1 cellular context compared by ENCODE assay signal in genomic region chr3:185276415-185276814, GRCh38.
TF ChIP-seq lines count a peak whose summit lies in the region.

No MANE protein-coding gene starts in this region.

TF ChIP-seq in HepG2, 621 proteins besides CTCF, POLR2A, EP300 and RAD21 (continued from another document):
- TF ChIP-seq CEBPZ (IDR thresholded peaks at IDR 0.05; ENCODE audit: low read length) (no peak), ZKSCAN5 (CRISPR knock-in tag; IDR thresholded peaks at IDR 0.05) (no peak), GABPB1 (CRISPR knock-in tag; IDR thresholded peaks at IDR 0.05) (no peak), ARID5B (CRISPR knock-in tag; IDR thresholded peaks at IDR 0.05) (no peak), HHEX (CRISPR knock-in tag; IDR thresholded peaks at IDR 0.05) (peak; percentile 65; the same call in 1 of the 2 replicates), FUBP1 (CRISPR knock-in tag; IDR thresholded peaks at IDR 0.05; ENCODE audit: borderline replicate concordance) (no peak), SNRNP70 (IDR thresholded peaks at IDR 0.05; ENCODE audit: low read depth, low read length) (no peak), ZNF160 (CRISPR knock-in tag; IDR thresholded peaks at IDR 0.05) (no peak), ZNF121 (CRISPR knock-in tag; IDR thresholded peaks at IDR 0.05) (no peak), ZFP41 (CRISPR knock-in tag; IDR thresholded peaks at IDR 0.05; ENCODE audit: borderline replicate concordance) (no peak), CREB3 (CRISPR knock-in tag; IDR thresholded peaks at IDR 0.05) (no peak), NFE2L1 (CRISPR knock-in tag; IDR thresholded peaks at IDR 0.05; ENCODE audit: borderline replicate concordance) (no peak)
